In genomic region chr2:234679766-234680687, GRCh38 we compare ENCODE assay signal across 11 cellular contexts.
A peak's percentile ranks its signal among the peaks of the same experiment; 100 is the strongest.
DNase-seq lines count a peak whose midpoint lies in the region; ATAC-seq, FAIRE-seq and TF ChIP-seq lines count a peak whose summit lies in the region.
"Had no signal": no experiment of that assay in that cellular context is flagged by ENCODE, and none has a peak within 500 bp of the region (broad histone marks: within the 10 kb centered on the region; RNA-seq: fewer than 3 reads in every experiment).

No MANE protein-coding gene starts in this region.

- H3K4me1 ChIP-seq in skeletal muscle satellite cell (ENCODE audit: control insufficient read depth, insufficient read depth, low read length) = peaks cover 55% of the 10 kb centered on the region

- FAIRE-seq in H54 (lab: Jason Lieb, UNC) = peak; percentile 75
- FAIRE-seq: G401.6 had no signal

- H3K4me3 ChIP-seq in astrocyte of the spinal cord (ENCODE audit: low read depth, low read length) = no peak overlapping the region
- peak overlapping the region; percentile 51 for H3K4me3 ChIP-seq in skeletal muscle satellite cell (ENCODE audit: low read length)

- peak; percentile 57 for DNase-seq in H54 (ENCODE audit: insufficient read length, low spot score)
- peak; percentile 97 for DNase-seq in astrocyte of the spinal cord (ENCODE audit: low read depth, low spot score)
- DNase-seq in hepatic stellate cell (ENCODE audit: low spot score) = peak; percentile 68
- DNase-seq in effector CD4-positive, alpha-beta T cell = no peak
- DNase-seq in activated CD4-positive, alpha-beta T cell treated with anti-CD3 and anti-CD28 coated beads for 4 hours = no peak
- DNase-seq: activated gamma-delta T cell had no signal

- H3K9me3 ChIP-seq in skeletal muscle satellite cell (replicated peaks; ENCODE audit: low read length) = no peaks in the 10 kb centered on the region

- no peak for TF ChIP-seq POLR2A in H54 (IDR thresholded peaks at IDR 0.05; ENCODE audit: low read depth, low read length)

- TF ChIP-seq CTCF in astrocyte of the spinal cord (IDR thresholded peaks at IDR 0.05; ENCODE audit: low read depth, low read length) = no peak

- in situ Hi-C loops in astrocyte of the spinal cord (cut with HindIII; ENCODE audit: low sequenced_read_pairs) = no loop called here

- H3K9ac ChIP-seq in skeletal muscle satellite cell (ENCODE audit: low read depth, low read length) = peak overlapping the region; percentile 67
- H3K9ac ChIP-seq: KMS-11 had no signal

- no peak for ATAC-seq in HG03439 (IDR thresholded peaks at IDR 0.05; ENCODE audit: unreplicated experiment)
- ATAC-seq in GM21360 (IDR thresholded peaks at IDR 0.05; ENCODE audit: unreplicated experiment) = no peak

- no peaks in the 10 kb centered on the region for H3K27me3 ChIP-seq in skeletal muscle satellite cell (ENCODE audit: control insufficient read depth, insufficient read depth, low read length)

- no peaks in the 10 kb centered on the region for H3K36me3 ChIP-seq in skeletal muscle satellite cell (ENCODE audit: insufficient read depth, low read length)

- H3K4me2 ChIP-seq in skeletal muscle satellite cell (ENCODE audit: low read length) = peak overlapping the region; percentile 61
- H3K4me2 ChIP-seq: KMS-11 had no signal

Comparison
In these comparisons a context has a peak if more than half of its experiments do, and no peak if none do; other contexts are left out.
1. DNase-seq: peak in H54 (single experiment), astrocyte of the spinal cord (single experiment) and hepatic stellate cell (single experiment); none in effector CD4-positive, alpha-beta T cell (single experiment) and activated CD4-positive, alpha-beta T cell treated with anti-CD3 and anti-CD28 coated beads for 4 hours (0 of 2).